Comparison of ENCODE assay signal across 1 cellular context in genomic region chr4:81152839-81153713, GRCh38.
TF ChIP-seq lines count a peak whose summit lies in the region.

No MANE protein-coding gene starts in this region.

TF ChIP-seq in HCT116, 20 proteins besides CTCF, POLR2A, EP300 and RAD21 (continued from another document):
- no peak for TF ChIP-seq EGR1 (IDR thresholded peaks at IDR 0.05; ENCODE audit: low read depth)
- no peak for TF ChIP-seq ELF1 (IDR thresholded peaks at IDR 0.05; ENCODE audit: borderline replicate concordance, low read depth)
- TF ChIP-seq CBX3 (IDR thresholded peaks at IDR 0.05; ENCODE audit: low read depth), result no peak
- TF ChIP-seq YY1 (IDR thresholded peaks at IDR 0.05; ENCODE audit: extremely low read depth, insufficient replicate concordance, low read depth, low read length), result no peak
- no peak for TF ChIP-seq SP1 (IDR thresholded peaks at IDR 0.05; ENCODE audit: low read depth)
- TF ChIP-seq EZH2 (IDR thresholded peaks at IDR 0.05), result no peak
